In the genomic region with DNA sequence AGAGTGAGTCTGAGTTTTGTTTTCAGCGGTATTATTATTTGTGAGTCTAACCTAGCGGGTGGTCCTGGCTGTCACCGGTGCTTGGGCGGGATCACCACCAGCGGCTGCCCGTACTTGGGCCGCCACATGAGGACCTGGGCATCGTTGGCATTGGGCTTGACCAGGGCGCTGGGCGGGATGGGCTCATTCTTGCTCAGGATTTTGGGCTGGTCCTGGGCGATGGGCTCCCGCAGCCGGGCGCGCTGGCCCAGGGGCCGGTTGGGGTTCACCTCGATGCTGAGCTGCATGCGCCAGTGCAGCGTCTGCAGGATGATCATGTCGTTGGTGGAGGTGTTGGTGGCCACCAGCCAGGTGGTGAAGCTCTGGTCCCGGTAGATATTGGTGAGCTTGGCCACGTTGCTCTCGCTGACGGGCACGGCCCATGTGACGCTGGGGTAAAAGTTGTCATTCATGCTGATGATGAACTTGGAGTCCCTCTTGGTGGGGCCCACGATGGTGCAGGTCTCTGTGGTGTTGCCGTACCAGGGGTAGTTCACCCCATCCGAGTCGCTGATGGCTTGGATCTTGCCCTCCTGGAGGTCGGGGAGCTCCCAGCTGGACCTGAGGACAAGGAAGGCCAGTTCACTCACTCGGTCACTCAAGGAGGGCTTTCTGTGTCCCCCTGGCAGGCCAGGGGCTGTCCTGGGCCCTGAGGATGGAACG, we compare ENCODE assay signal across 1 cellular context.
TF ChIP-seq lines count a peak whose summit lies in the region.

No MANE protein-coding gene starts in this region.

TF ChIP-seq in endothelial cell of umbilical vein, 7 proteins besides CTCF, POLR2A, EP300 and RAD21:
- TF ChIP-seq GATA2 (IDR thresholded peaks at IDR 0.05; ENCODE audit: insufficient read depth, insufficient read length, low read depth, low read length): no peak
- TF ChIP-seq, protein P1, sequence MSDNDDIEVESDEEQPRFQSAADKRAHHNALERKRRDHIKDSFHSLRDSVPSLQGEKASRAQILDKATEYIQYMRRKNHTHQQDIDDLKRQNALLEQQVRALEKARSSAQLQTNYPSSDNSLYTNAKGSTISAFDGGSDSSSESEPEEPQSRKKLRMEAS (IDR thresholded peaks at IDR 0.05; ENCODE audit: insufficient read depth, insufficient read length): no peak
- TF ChIP-seq MYC (IDR thresholded peaks at IDR 0.05; ENCODE audit: low read depth, low read length): no peak
- no peak for TF ChIP-seq EZH2 (IDR thresholded peaks at IDR 0.05; ENCODE audit: borderline replicate concordance, low read depth, low read length, severe bottlenecking)
- TF ChIP-seq JUN (IDR thresholded peaks at IDR 0.05; ENCODE audit: borderline replicate concordance, insufficient read depth, insufficient read length, low read depth): no peak
- TF ChIP-seq FOS (IDR thresholded peaks at IDR 0.05; ENCODE audit: borderline replicate concordance, insufficient read depth, low read length): no peak
- no peak for TF ChIP-seq POLR2AphosphoS5 (IDR thresholded peaks at IDR 0.05; ENCODE audit: insufficient read depth, low read depth, low read length)
